In genomic region chr19:23273594-23274412, GRCh38 we compare ENCODE assay signal across 8 cellular contexts. TPM values are rescaled to one million over a fixed set of nuclear protein-coding genes. Genes with fewer than 3 reads are reported as not detected.
A peak's percentile ranks its signal among the peaks of the same experiment; 100 is the strongest.
DNase-seq lines count a peak whose midpoint lies in the region; ATAC-seq lines count a peak whose summit lies in the region.

No MANE protein-coding gene starts in this region.

- DNase-seq in NCI-H345 treated with DMSO at 0.1 percent for 48 hours (lab: John Stamatoyannopoulos, UW; ENCODE audit: unreplicated experiment) (peak; percentile 76), kidney tubule cell (ENCODE audit: low spot score) (peak; percentile 89)
- DNase-seq in activated CD4-positive, alpha-beta T cell treated with anti-CD3 and anti-CD28 coated beads for 36 hours = peak; percentile 96
- peak; percentile 73 to 90 (median 86) for DNase-seq in stimulated activated CD4-positive, alpha-beta T cell treated with anti-CD3 and anti-CD28 coated beads, Interleukin-1b, Interleukin-23, amount 100 ng/mL, for 24 hours (ENCODE audit: low read depth in 4 of 4, low spot score in 1 of 4)

- peaks cover 25% of the 10 kb centered on the region for H3K4me1 Mint-ChIP-seq in activated CD4-positive, alpha-beta T cell treated with anti-CD3 and anti-CD28 coated beads for 36 hours

- no peaks in the 10 kb centered on the region for H3K27me3 Mint-ChIP-seq in activated CD4-positive, alpha-beta T cell treated with anti-CD3 and anti-CD28 coated beads for 36 hours

- no peaks in the 10 kb centered on the region for H3K27me3 ChIP-seq in ACC112 (ENCODE audit: insufficient read depth, low read length)

- H3K4me3 ChIP-seq in ACC112 (ENCODE audit: low read depth, low read length) = peak overlapping the region; percentile 87

- POLR2A ChIA-PET in activated CD4-positive, alpha-beta T cell treated with anti-CD3 and anti-CD28 coated beads for 36 hours (lab: Charles Lee) = interaction anchor here (0.6 to 1.4 kb wide), 6 partner anchors 8 to 641 kb away, joined by 3 to 13 read pairs (median 4); partner anchors contain the start of genes ZNF724 and ZNF91

- no peak overlapping the region for H3K27ac ChIP-seq in ACC112 (ENCODE audit: low read depth, low read length)
- H3K27ac ChIP-seq in cingulate gyrus (ENCODE audit: low read depth, low read length) = peak overlapping the region; percentile 88

- H3K4me1 ChIP-seq in ACC112 (ENCODE audit: control insufficient read depth, insufficient read depth, low read length, unreplicated experiment) = peaks cover 4% of the 10 kb centered on the region

- no peaks in the 10 kb centered on the region for H3K79me2 ChIP-seq in ACC112 (ENCODE audit: control insufficient read depth, insufficient read depth, low read length, unreplicated experiment)

- H3K4me3 Mint-ChIP-seq in activated CD4-positive, alpha-beta T cell treated with anti-CD3 and anti-CD28 coated beads for 36 hours = peak overlapping the region; percentile 92

- intact Hi-C loops in activated CD4-positive, alpha-beta T cell treated with anti-CD3 and anti-CD28 coated beads for 36 hours (cut with DNase I, micrococcal nuclease) = loop anchor here (1.0 to 10.0 kb wide), 8 partner anchors 24 to 1507 kb away; partner anchors contain the start of genes ZNF724 (in 2 of the 2), ZNF91 (in 2 of the 2), ZNF100 (in 1 of the 2) and ZNF675 (in 1 of the 2)

- peak overlapping the region; percentile 93 for H3K27ac Mint-ChIP-seq in activated CD4-positive, alpha-beta T cell treated with anti-CD3 and anti-CD28 coated beads for 36 hours

- peaks cover 24% of the 10 kb centered on the region for H3K36me3 Mint-ChIP-seq in activated CD4-positive, alpha-beta T cell treated with anti-CD3 and anti-CD28 coated beads for 36 hours (ENCODE audit: low read depth)

- H3K9me3 Mint-ChIP-seq in activated CD4-positive, alpha-beta T cell treated with anti-CD3 and anti-CD28 coated beads for 36 hours (ENCODE audit: low read depth) = no peaks in the 10 kb centered on the region

- H2AFZ ChIP-seq in ACC112 (ENCODE audit: low read length, unreplicated experiment) = peak overlapping the region; percentile 94

- H3K36me3 ChIP-seq in ACC112 (ENCODE audit: insufficient read depth, low read length) = no peaks in the 10 kb centered on the region

- ATAC-seq in GM18870 (IDR thresholded peaks at IDR 0.05; ENCODE audit: unreplicated experiment) (peak; percentile 99), HG03139 (IDR thresholded peaks at IDR 0.05; ENCODE audit: unreplicated experiment) (peak; percentile 98)
- peak; percentile 99 for ATAC-seq in activated CD4-positive, alpha-beta T cell treated with anti-CD3 and anti-CD28 coated beads for 36 hours

- CTCF ChIA-PET in activated CD4-positive, alpha-beta T cell treated with anti-CD3 and anti-CD28 coated beads for 36 hours (lab: Charles Lee) = interaction anchor here (0.8 to 1.4 kb wide), 5 partner anchors 10 to 413 kb away, joined by 3 to 4 read pairs (median 3); partner anchors contain the start of genes ZNF675 and ZNF724

RNA-seq across cellular contexts. Expression of gene ZNF724, which starts 23.6 kb away (rescaled TPM):
- 10 to 100 TPM; 15.1 to 19.1 TPM for total RNA-seq in activated CD4-positive, alpha-beta T cell treated with anti-CD3 and anti-CD28 coated beads for 36 hours
